In genomic region chr7:26937956-26938623, GRCh38 we compare ENCODE assay signal across 22 cellular contexts.
DNase-seq lines count a peak whose midpoint lies in the region; ATAC-seq and TF ChIP-seq lines count a peak whose summit lies in the region.
"Had no signal": no experiment of that assay in that cellular context is flagged by ENCODE, and none has a peak within 500 bp of the region (broad histone marks: within the 10 kb centered on the region; RNA-seq: fewer than 3 reads in every experiment).

No MANE protein-coding gene starts in this region.

- DNase-seq in ELR (ENCODE audit: low read depth) (peak; percentile 18), RWPE1 (ENCODE audit: low spot score) (peak; percentile 31), left colon (no peak), amygdala (lab: John Stamatoyannopoulos, UW) (no peak), GM19240 (ENCODE audit: insufficient read length, low spot score) (no peak), putamen (ENCODE audit: low spot score) (no peak)
- DNase-seq: activated CD4-positive, alpha-beta memory T cell treated with anti-CD3 and anti-CD28 coated beads for 36 hours; activated T-cell treated with anti-CD3 and anti-CD28 coated beads, Interleukin-2, amount 50 U/mL, for 24 hours; brain microvascular endothelial cell; GOT3; hypothalamus; left cardiac atrium; NCI-H1105; NCI-H2107; NCI-H748 treated with DMSO at 0.1 percent for 48 hours; occipital lobe; stimulated activated CD4-positive, alpha-beta T cell treated with anti-CD3 and anti-CD28 coated beads, Interleukin-4, amount 100 ng/mL, for 4 hours; SW 1271; testis had no signal

- intact Hi-C loops in left colon (cut with DNase I, micrococcal nuclease) = no loop called here

- POLR2A ChIA-PET in RWPE1 (lab: Yijun Ruan, JAX; ENCODE audit: low non-redundant PET) = no interaction called here

- ATAC-seq in HG02759 (IDR thresholded peaks at IDR 0.05; ENCODE audit: unreplicated experiment) (peak; percentile 65), left colon (peak; percentile 64), GM19467 (IDR thresholded peaks at IDR 0.05; ENCODE audit: unreplicated experiment) (no peak)
- ATAC-seq: K562, left cardiac atrium had no signal

- CTCF ChIA-PET in RWPE1 (lab: Yijun Ruan, JAX) = interaction anchor here (0.5 to 0.6 kb wide), 3 partner anchors 60 to 192 kb away, joined by 3 to 6 read pairs (median 3); partner anchors contain the start of gene HOXA4

- TF ChIP-seq CTCF in RWPE1 (conservative IDR thresholded peaks at IDR 0.05; ENCODE audit: low read depth) = no peak

- no peak overlapping the region for H3K27ac ChIP-seq in RWPE1
- H3K27ac ChIP-seq: brain microvascular endothelial cell, testis had no signal

Comparison
In these comparisons a context has a peak if more than half of its experiments do, and no peak if none do; other contexts are left out.
1. DNase-seq: peak in ELR (single experiment) and RWPE1 (single experiment); none in left colon (0 of 2), amygdala (0 of 56), GM19240 (single experiment) and putamen (single experiment).